Comparison of ENCODE assay signal across 1 cellular context in genomic region chr20:13355386-13355785, GRCh38.
TF ChIP-seq lines count a peak whose summit lies in the region.

No MANE protein-coding gene starts in this region.

TF ChIP-seq in HepG2, 621 proteins besides CTCF, POLR2A, EP300 and RAD21 (continued from another document):
- peak; percentile 18; the same call in 1 of the 2 replicates for TF ChIP-seq ZNF281 (CRISPR knock-in tag; IDR thresholded peaks at IDR 0.05; ENCODE audit: borderline replicate concordance)
- 0 out of 2 replicates have a peak, but pooled peaks have one; percentile 25 for TF ChIP-seq BRF2 (CRISPR knock-in tag; IDR thresholded peaks at IDR 0.05)
- TF ChIP-seq HES4 (CRISPR knock-in tag; IDR thresholded peaks at IDR 0.05; ENCODE audit: borderline replicate concordance): no peak
- no peak for TF ChIP-seq ZNF547 (CRISPR knock-in tag; IDR thresholded peaks at IDR 0.05)
- no peak for TF ChIP-seq KLF11 (CRISPR knock-in tag; IDR thresholded peaks at IDR 0.05)
- TF ChIP-seq ZNF101 (CRISPR knock-in tag; IDR thresholded peaks at IDR 0.05; ENCODE audit: borderline replicate concordance, low read depth): no peak
- TF ChIP-seq ZNF552 (CRISPR knock-in tag; IDR thresholded peaks at IDR 0.05; ENCODE audit: borderline replicate concordance): no peak
